In genomic region chr9:89985078-89985477, GRCh38 we compare ENCODE assay signal across 18 cellular contexts.
DNase-seq lines count a peak whose midpoint lies in the region; ATAC-seq and TF ChIP-seq lines count a peak whose summit lies in the region.
"Had no signal": no experiment of that assay in that cellular context is flagged by ENCODE, and none has a peak within 500 bp of the region (broad histone marks: within the 10 kb centered on the region; RNA-seq: fewer than 3 reads in every experiment).

No MANE protein-coding gene starts in this region.

- peaks cover 15% of the 10 kb centered on the region for H3K27me3 Mint-ChIP-seq in activated naive CD4-positive, alpha-beta T cell treated with anti-CD3 and anti-CD28 coated beads for 36 hours (ENCODE audit: low read depth)
- peaks cover 21% of the 10 kb centered on the region for H3K27me3 Mint-ChIP-seq in activated naive CD4-positive, alpha-beta T cell treated with anti-CD3 and anti-CD28 coated beads, Interleukin-2, amount 10 ng/mL, durations not matched to agents 7 days and 5 days
- H3K27me3 Mint-ChIP-seq in activated naive CD8-positive, alpha-beta T cell treated with anti-CD3 and anti-CD28 coated beads, Interleukin-2, amount 50 U/mL, for 24 hours, result peaks cover 13% of the 10 kb centered on the region

- H3K27ac Mint-ChIP-seq in activated naive CD4-positive, alpha-beta T cell treated with anti-CD3 and anti-CD28 coated beads for 36 hours, result peak overlapping the region; percentile 24
- no peak overlapping the region for H3K27ac Mint-ChIP-seq in activated naive CD4-positive, alpha-beta T cell treated with anti-CD3 and anti-CD28 coated beads, Interleukin-2, amount 10 ng/mL, durations not matched to agents 7 days and 5 days
- peak overlapping the region; percentile 94 for H3K27ac Mint-ChIP-seq in activated naive CD8-positive, alpha-beta T cell treated with anti-CD3 and anti-CD28 coated beads, Interleukin-2, amount 50 U/mL, for 24 hours
- H3K27ac Mint-ChIP-seq: CD8-positive, alpha-beta T cell; GM23338 had no signal

- H3K9me2 ChIP-seq in neural cell (ENCODE audit: insufficient read depth, low read length), result no peaks in the 10 kb centered on the region

- peaks cover 49% of the 10 kb centered on the region for H3K4me1 Mint-ChIP-seq in activated naive CD4-positive, alpha-beta T cell treated with anti-CD3 and anti-CD28 coated beads for 36 hours (ENCODE audit: low read depth)
- H3K4me1 Mint-ChIP-seq in activated naive CD4-positive, alpha-beta T cell treated with anti-CD3 and anti-CD28 coated beads, Interleukin-2, amount 10 ng/mL, durations not matched to agents 7 days and 5 days, result peaks cover 9% of the 10 kb centered on the region
- peaks cover 48% of the 10 kb centered on the region for H3K4me1 Mint-ChIP-seq in activated naive CD8-positive, alpha-beta T cell treated with anti-CD3 and anti-CD28 coated beads, Interleukin-2, amount 50 U/mL, for 24 hours
- H3K4me1 Mint-ChIP-seq: GM23338 had no signal

- no peak overlapping the region for H2AFZ ChIP-seq in neural cell (ENCODE audit: low read depth, low read length)
- H2AFZ ChIP-seq: GM23338, PC-9 had no signal

- TF ChIP-seq EP300 in neural cell (conservative IDR thresholded peaks at IDR 0.05; ENCODE audit: poor library complexity, severe bottlenecking), result no peak

- no peaks in the 10 kb centered on the region for H4K20me1 ChIP-seq in neural cell (ENCODE audit: insufficient read depth)
- H4K20me1 ChIP-seq: BLaER1 treated with 17β-estradiol and CSF1 and Interleukin-3, amounts not matched to agents 10 nM and 100 nM had no signal

- H3K4me3 Mint-ChIP-seq in activated naive CD4-positive, alpha-beta T cell treated with anti-CD3 and anti-CD28 coated beads for 36 hours, result no peak overlapping the region
- no peak overlapping the region for H3K4me3 Mint-ChIP-seq in activated naive CD4-positive, alpha-beta T cell treated with anti-CD3 and anti-CD28 coated beads, Interleukin-2, amount 10 ng/mL, durations not matched to agents 7 days and 5 days
- no peak overlapping the region for H3K4me3 Mint-ChIP-seq in activated naive CD8-positive, alpha-beta T cell treated with anti-CD3 and anti-CD28 coated beads, Interleukin-2, amount 50 U/mL, for 24 hours
- H3K4me3 Mint-ChIP-seq: CD8-positive, alpha-beta T cell; GM23338 had no signal

- no peaks in the 10 kb centered on the region for H3K36me3 ChIP-seq in RWPE2 (ENCODE audit: low read depth)
- no peaks in the 10 kb centered on the region for H3K36me3 ChIP-seq in neural cell (ENCODE audit: insufficient read depth, low read length)
- H3K36me3 ChIP-seq: BLaER1 treated with 17β-estradiol and CSF1 and Interleukin-3, amounts not matched to agents 10 nM and 100 nM had no signal

- intact Hi-C loops in activated naive CD4-positive, alpha-beta T cell treated with anti-CD3 and anti-CD28 coated beads for 36 hours (cut with micrococcal nuclease), result loop anchor here (2.0 to 10.0 kb wide), 2 partner anchors 284 to 670 kb away; partner anchors contain the start of genes CKS2 and SECISBP2

- no peak for DNase-seq in activated naive CD4-positive, alpha-beta T cell treated with anti-CD3 and anti-CD28 coated beads for 36 hours
- DNase-seq in activated naive CD4-positive, alpha-beta T cell treated with anti-CD3 and anti-CD28 coated beads, Interleukin-2, amount 10 ng/mL, durations not matched to agents 7 days and 5 days, result no peak
- DNase-seq in RWPE2 (ENCODE audit: low spot score), result no peak
- DNase-seq in activated naive CD8-positive, alpha-beta T cell treated with anti-CD3 and anti-CD28 coated beads, Interleukin-2, amount 50 U/mL, for 24 hours, result no peak
- DNase-seq in NCI-H2081 (lab: John Stamatoyannopoulos, UW), result no peak
- no peak for DNase-seq in NCI-H526 treated with DMSO at 0.1 percent for 48 hours (lab: John Stamatoyannopoulos, UW)
- DNase-seq: Calu3; CD8-positive, alpha-beta T cell; DMS53; NCI-H1092 treated with DMSO at 0.1 percent for 48 hours; NCI-H2081 treated with DMSO at 0.1 percent for 48 hours; PC-9 had no signal

- no peaks in the 10 kb centered on the region for H3K36me3 Mint-ChIP-seq in activated naive CD4-positive, alpha-beta T cell treated with anti-CD3 and anti-CD28 coated beads for 36 hours (ENCODE audit: low read depth)
- H3K36me3 Mint-ChIP-seq in activated naive CD4-positive, alpha-beta T cell treated with anti-CD3 and anti-CD28 coated beads, Interleukin-2, amount 10 ng/mL, durations not matched to agents 7 days and 5 days, result no peaks in the 10 kb centered on the region
- H3K36me3 Mint-ChIP-seq in activated naive CD8-positive, alpha-beta T cell treated with anti-CD3 and anti-CD28 coated beads, Interleukin-2, amount 50 U/mL, for 24 hours (ENCODE audit: low read depth), result peaks cover 2% of the 10 kb centered on the region
- H3K36me3 Mint-ChIP-seq: CD8-positive, alpha-beta T cell had no signal

- CTCF ChIA-PET in activated naive CD4-positive, alpha-beta T cell treated with anti-CD3 and anti-CD28 coated beads for 36 hours (lab: Charles Lee), result interaction anchor here (1.4 kb wide), 1 partner anchor 62 kb away, joined by 3 read pairs; no protein-coding TSS in a partner anchor
- CTCF ChIA-PET in activated naive CD4-positive, alpha-beta T cell treated with anti-CD3 and anti-CD28 coated beads, Interleukin-2, amount 10 ng/mL, durations not matched to agents 7 days and 5 days (lab: Charles Lee), result interaction anchor here (1.0 to 1.5 kb wide), 2 partner anchors 117 to 387 kb away, joined by 3 read pairs; no protein-coding TSS in a partner anchor

- no peaks in the 10 kb centered on the region for H3F3A ChIP-seq in neural cell (ENCODE audit: insufficient read depth, low read length, poor library complexity, severe bottlenecking)

- H3K27me3 ChIP-seq in RWPE2 (ENCODE audit: insufficient read depth, poor library complexity, severe bottlenecking) (no peaks in the 10 kb centered on the region), neural cell (ENCODE audit: insufficient read depth, low read depth, low read length) (no peaks in the 10 kb centered on the region)
- H3K27me3 ChIP-seq: BLaER1 treated with 17β-estradiol and CSF1 and Interleukin-3, amounts not matched to agents 10 nM and 100 nM had no signal

- no peaks in the 10 kb centered on the region for H3K79me2 ChIP-seq in neural cell (replicated peaks; ENCODE audit: insufficient read depth, low read length)

- H3K9me3 ChIP-seq in RWPE2 (ENCODE audit: severe bottlenecking) (no peaks in the 10 kb centered on the region), neural cell (ENCODE audit: low read length) (no peaks in the 10 kb centered on the region)

- ATAC-seq in RWPE2 (ENCODE audit: low read depth) (no peak), GM18870 (IDR thresholded peaks at IDR 0.05; ENCODE audit: unreplicated experiment) (no peak)
- no peak for ATAC-seq in activated naive CD8-positive, alpha-beta T cell treated with anti-CD3 and anti-CD28 coated beads, Interleukin-2, amount 50 U/mL, for 24 hours
- ATAC-seq: CD8-positive, alpha-beta T cell; GM23338; HCT116 had no signal

- H3K4me2 ChIP-seq in neural cell (ENCODE audit: low read length), result no peak overlapping the region
- H3K4me2 ChIP-seq: GM23338, PC-9 had no signal

- no peak for TF ChIP-seq RAD21 in neural cell (conservative IDR thresholded peaks at IDR 0.05)

- TF ChIP-seq CTCF in RWPE2 (IDR thresholded peaks at IDR 0.05; ENCODE audit: poor library complexity, severe bottlenecking) (no peak), neural cell (IDR thresholded peaks at IDR 0.05; ENCODE audit: poor library complexity, severe bottlenecking) (no peak)

- peaks cover 14% of the 10 kb centered on the region for H3K4me1 ChIP-seq in RWPE2 (ENCODE audit: insufficient read depth, poor library complexity, severe bottlenecking)

- no peak overlapping the region for H3K9ac ChIP-seq in neural cell (ENCODE audit: low read length)
- H3K9ac ChIP-seq: BLaER1 treated with 17β-estradiol and CSF1 and Interleukin-3, amounts not matched to agents 10 nM and 100 nM had no signal

- H3K9me3 Mint-ChIP-seq in activated naive CD4-positive, alpha-beta T cell treated with anti-CD3 and anti-CD28 coated beads for 36 hours, result no peaks in the 10 kb centered on the region
- no peaks in the 10 kb centered on the region for H3K9me3 Mint-ChIP-seq in activated naive CD4-positive, alpha-beta T cell treated with anti-CD3 and anti-CD28 coated beads, Interleukin-2, amount 10 ng/mL, durations not matched to agents 7 days and 5 days
- peaks cover 3% of the 10 kb centered on the region for H3K9me3 Mint-ChIP-seq in activated naive CD8-positive, alpha-beta T cell treated with anti-CD3 and anti-CD28 coated beads, Interleukin-2, amount 50 U/mL, for 24 hours
- H3K9me3 Mint-ChIP-seq: CD8-positive, alpha-beta T cell had no signal

- peak overlapping the region; percentile 35 for H3K27ac ChIP-seq in RWPE2 (ENCODE audit: poor library complexity, severe bottlenecking)
- H3K27ac ChIP-seq in neural cell (ENCODE audit: low read length), result peak overlapping the region; percentile 80
- H3K27ac ChIP-seq: BLaER1 treated with 17β-estradiol and CSF1 and Interleukin-3, amounts not matched to agents 10 nM and 100 nM; PC-9; RWPE1 had no signal

- H3K4me3 ChIP-seq in RWPE2 (ENCODE audit: severe bottlenecking) (no peak overlapping the region), neural cell (ENCODE audit: low read length) (no peak overlapping the region)
- H3K4me3 ChIP-seq: BLaER1 treated with 17β-estradiol and CSF1 and Interleukin-3, amounts not matched to agents 10 nM and 100 nM; GM23338; PC-9 had no signal

TF ChIP-seq in neural cell, 6 proteins besides CTCF, POLR2A, EP300 and RAD21 (continues in another document):
- no peak for TF ChIP-seq MXI1 (conservative IDR thresholded peaks at IDR 0.05; ENCODE audit: poor library complexity, severe bottlenecking)
- no peak for TF ChIP-seq EZH2 (IDR thresholded peaks at IDR 0.05; ENCODE audit: borderline replicate concordance, insufficient read depth, low read length, poor library complexity, severe bottlenecking)
- TF ChIP-seq TAF1 (IDR thresholded peaks at IDR 0.05; ENCODE audit: low read depth), result no peak
- TF ChIP-seq POLR2AphosphoS5 (IDR thresholded peaks at IDR 0.05), result no peak
